Comparison of ENCODE assay signal across 12 cellular contexts in genomic region chr17:79950711-79951110, GRCh38.
A peak's percentile ranks its signal among the peaks of the same experiment; 100 is the strongest.
DNase-seq lines count a peak whose midpoint lies in the region; ATAC-seq and TF ChIP-seq lines count a peak whose summit lies in the region.
"Had no signal": no experiment of that assay in that cellular context is flagged by ENCODE, and none has a peak within 500 bp of the region (broad histone marks: within the 10 kb centered on the region; RNA-seq: fewer than 3 reads in every experiment).

No MANE protein-coding gene starts in this region.

- H3K79me2 ChIP-seq in GM23338 (replicated peaks; ENCODE audit: insufficient read depth) = peaks cover 30% of the 10 kb centered on the region

- H3K36me3 ChIP-seq in GM23338 (ENCODE audit: insufficient read depth) (no peaks in the 10 kb centered on the region), WERI-Rb-1 (peaks cover 77% of the 10 kb centered on the region), BE2C (peaks cover 8% of the 10 kb centered on the region)

- intact Hi-C loops in posterior cingulate gyrus (cut with DNase I) = no loop called here

- H3K4me1 ChIP-seq in GM23338 (ENCODE audit: insufficient read depth) (peaks cover 62% of the 10 kb centered on the region), BE2C (peaks cover 22% of the 10 kb centered on the region)

- peaks cover 50% of the 10 kb centered on the region for H3F3A ChIP-seq in GM23338 (replicated peaks; ENCODE audit: low read depth)

- H3K9me2 ChIP-seq in GM23338 (ENCODE audit: insufficient read depth) = no peaks in the 10 kb centered on the region

- H3K27ac ChIP-seq in GM23338 (ENCODE audit: low read depth) (peak overlapping the region; percentile 95), WERI-Rb-1 (no peak overlapping the region)

- H3K36me3 Mint-ChIP-seq in GM23338 (ENCODE audit: low read depth) = peaks cover 26% of the 10 kb centered on the region

- H4K20me1 ChIP-seq in GM23338 (replicated peaks; ENCODE audit: insufficient read depth) = peaks cover 3% of the 10 kb centered on the region; the same call in 1 of the 2 replicates

- peaks cover 21% of the 10 kb centered on the region for H3K27me3 Mint-ChIP-seq in GM23338 (ENCODE audit: insufficient read depth, low read depth, poor library complexity)

- peak overlapping the region; percentile 71 for H3K4me3 Mint-ChIP-seq in GM23338
- H3K4me3 Mint-ChIP-seq: activated CD8-positive, alpha-beta T cell treated with anti-CD3 and anti-CD28 coated beads, Interleukin-2, amount 10 ng/mL, durations not matched to agents 7 days and 5 days had no signal

- DNase-seq in GM23338 (ENCODE audit: low spot score) = peak; percentile 71
- peak; percentile 6 for DNase-seq in WERI-Rb-1
- peak in 9 of 10 donors; percentile 52 to 94 (median 67) for DNase-seq in posterior cingulate gyrus
- no peak for DNase-seq in activated CD4-positive, CD25-positive, alpha-beta regulatory T cell treated with anti-CD3 and anti-CD28 coated beads, Interleukin-2, amount 50 U/mL, for 72 hours
- no peak for DNase-seq in central memory CD4-positive, alpha-beta T cell
- DNase-seq in BE2C = no peak
- DNase-seq: activated CD8-positive, alpha-beta T cell treated with anti-CD3 and anti-CD28 coated beads, Interleukin-2, amount 10 ng/mL, durations not matched to agents 7 days and 5 days; amniotic stem cell; NCI-H187 treated with DMSO at 0.1 percent for 48 hours had no signal

- no peak overlapping the region for H2AFZ ChIP-seq in GM23338

- H3K9me3 ChIP-seq in WERI-Rb-1 (ENCODE audit: severe bottlenecking) (no peaks in the 10 kb centered on the region), iPS-18c (ENCODE audit: control insufficient read depth, insufficient read depth, low read length) (no peaks in the 10 kb centered on the region), BE2C (no peaks in the 10 kb centered on the region)
- H3K9me3 ChIP-seq: SJCRH30 had no signal

- ATAC-seq in GM23338 (peak; percentile 35), HG02623 (IDR thresholded peaks at IDR 0.05; ENCODE audit: unreplicated experiment) (no peak)
- ATAC-seq: activated CD8-positive, alpha-beta T cell treated with anti-CD3 and anti-CD28 coated beads, Interleukin-2, amount 10 ng/mL, durations not matched to agents 7 days and 5 days had no signal

- H3K4me2 ChIP-seq in GM23338 = peak overlapping the region; percentile 83

- H3K9me3 Mint-ChIP-seq in GM23338 = no peaks in the 10 kb centered on the region

- H3K4me3 ChIP-seq in GM23338 (peak overlapping the region; percentile 51), WERI-Rb-1 (ENCODE audit: low read depth, low read length) (no peak overlapping the region), iPS-18c (ENCODE audit: insufficient read depth, low read depth, low read length) (peak overlapping the region; percentile 15), BE2C (ENCODE audit: low read depth, low read length) (no peak overlapping the region)

- H3K27me3 ChIP-seq in GM23338 (ENCODE audit: insufficient read depth) = no peaks in the 10 kb centered on the region; the same call in 1 of the 2 replicates
- no peaks in the 10 kb centered on the region for H3K27me3 ChIP-seq in WERI-Rb-1 (ENCODE audit: insufficient read depth, low read depth, severe bottlenecking)
- no peaks in the 10 kb centered on the region for H3K27me3 ChIP-seq in BE2C
- H3K27me3 ChIP-seq: SJCRH30 had no signal

- peaks cover 71% of the 10 kb centered on the region for H3K4me1 Mint-ChIP-seq in GM23338

- TF ChIP-seq CTCF in GM23338 (conservative IDR thresholded peaks at IDR 0.05; ENCODE audit: low read depth in 2 of 2) (no peak; a peak in 1 of 4 replicates), WERI-Rb-1 (IDR thresholded peaks at IDR 0.05; ENCODE audit: low read depth, low read length) (no peak), BE2C (IDR thresholded peaks at IDR 0.05; ENCODE audit: low read depth, low read length) (no peak)

- H3K27ac Mint-ChIP-seq in GM23338 = peak overlapping the region; percentile 94
- H3K27ac Mint-ChIP-seq: activated CD8-positive, alpha-beta T cell treated with anti-CD3 and anti-CD28 coated beads, Interleukin-2, amount 10 ng/mL, durations not matched to agents 7 days and 5 days had no signal

TF ChIP-seq in GM23338, 12 proteins besides CTCF, POLR2A, EP300 and RAD21 (continues in another document):
- no peak for TF ChIP-seq JUNB (IDR thresholded peaks at IDR 0.05; ENCODE audit: unreplicated experiment)
- TF ChIP-seq REST (IDR thresholded peaks at IDR 0.05; ENCODE audit: unreplicated experiment) = no peak
- no peak for TF ChIP-seq ZNF462 (CRISPR knock-in tag; IDR thresholded peaks at IDR 0.05)
- TF ChIP-seq CREB1 (CRISPR knock-in tag; IDR thresholded peaks at IDR 0.05; ENCODE audit: low read depth) = no peak
- TF ChIP-seq POLR2AphosphoS5 (IDR thresholded peaks at IDR 0.05; ENCODE audit: low read depth) = no peak

Comparison
In these comparisons a context has a peak if more than half of its experiments do, and no peak if none do; other contexts are left out.
1. DNase-seq: peak in GM23338 (single experiment), WERI-Rb-1 (single experiment) and posterior cingulate gyrus (9 of 10); none in activated CD4-positive, CD25-positive, alpha-beta regulatory T cell treated with anti-CD3 and anti-CD28 coated beads, Interleukin-2, amount 50 U/mL, for 72 hours (single experiment), central memory CD4-positive, alpha-beta T cell (single experiment) and BE2C (single experiment).
2. H3K4me3 ChIP-seq: peak in GM23338 (single experiment) and iPS-18c (single experiment); none in WERI-Rb-1 (single experiment) and BE2C (single experiment).